Comparison of ENCODE assay signal across 17 cellular contexts in the genomic region with DNA sequence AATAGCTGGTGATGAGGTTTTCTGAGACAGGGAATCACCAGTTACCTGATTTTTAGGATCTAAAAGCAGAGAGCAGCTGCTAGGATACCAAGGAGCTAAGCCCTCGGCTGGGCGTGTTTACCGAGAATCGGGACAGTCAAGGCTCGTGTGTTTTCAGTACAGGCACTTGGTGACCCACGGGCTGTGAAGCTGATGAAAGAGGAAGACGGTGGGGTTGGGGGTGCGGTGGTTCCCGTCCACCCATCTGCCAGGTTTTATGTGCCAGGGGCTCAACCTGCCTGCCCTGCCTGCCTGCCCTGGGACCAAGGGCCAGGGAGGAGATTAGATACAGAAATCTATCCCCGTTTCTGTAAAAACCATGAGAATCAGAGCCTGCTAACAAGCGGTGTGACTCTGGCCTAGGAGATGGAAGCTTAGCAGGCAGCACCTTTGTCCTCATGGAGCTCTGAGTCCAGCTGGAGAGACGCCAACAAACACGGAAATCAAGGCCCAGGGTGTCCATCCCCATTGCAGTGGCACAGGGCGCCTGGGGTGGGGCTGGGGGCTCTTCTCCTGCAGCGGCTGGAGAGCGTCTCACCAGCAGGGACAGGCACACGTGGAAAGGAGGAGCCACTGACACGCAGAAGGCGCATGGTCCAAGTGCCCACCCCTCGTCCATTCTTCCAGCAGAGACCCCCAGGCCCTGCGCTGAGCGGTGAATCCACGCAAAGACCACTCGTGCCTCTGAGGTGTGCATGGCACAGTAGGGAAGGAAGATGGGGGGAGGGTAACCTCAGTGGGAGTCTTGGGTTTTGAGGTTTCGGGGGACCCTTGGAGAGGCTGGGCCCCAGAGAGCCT.
"Had no signal": no experiment of that assay in that cellular context is flagged by ENCODE, and none has a peak within 500 bp of the region (broad histone marks: within the 10 kb centered on the region; RNA-seq: fewer than 3 reads in every experiment).

No MANE protein-coding gene starts in this region.

- H3K4me3 ChIP-seq: ovary, sigmoid colon, SK-N-MC, thyroid gland had no signal

- H3K9me3 ChIP-seq: ovary, sigmoid colon, thyroid gland had no signal

- DNase-seq: activated CD4-positive, alpha-beta T cell treated with anti-CD3 and anti-CD28 coated beads, Interleukin-2, amount 10 ng/mL, durations not matched to agents 7 days and 5 days; activated CD4-positive, CD25-positive, alpha-beta regulatory T cell; activated naive CD4-positive, alpha-beta T cell; activated naive CD8-positive, alpha-beta T cell treated with anti-CD3 and anti-CD28 coated beads for 36 hours; activated T-cell treated with anti-CD3 and anti-CD28 coated beads for 4 hours; amniotic stem cell; caudate nucleus; foreskin keratinocyte; hippocampal formation; left colon; naive B cell; ovary; sigmoid colon; stimulated activated CD4-positive, alpha-beta T cell treated with anti-CD3 and anti-CD28 coated beads, Interleukin-4, amount 100 ng/mL, for 4 hours; thyroid gland had no signal

- H3K27ac ChIP-seq: foreskin keratinocyte, ovary, sigmoid colon, SK-N-MC, thyroid gland had no signal

- H3K4me1 ChIP-seq: foreskin keratinocyte, sigmoid colon, thyroid gland had no signal

- H3K27me3 ChIP-seq: foreskin keratinocyte, ovary, sigmoid colon, thyroid gland had no signal

- H3K36me3 ChIP-seq: ovary, sigmoid colon, thyroid gland had no signal

- ATAC-seq: foreskin keratinocyte; left colon; stimulated activated memory B cell treated with anti-CD40 and anti-IgM and Interleukin-4, amounts not matched to agents 10 μg/mL and 1 μg/mL and 100 μg/mL, for 72 hours had no signal
